In the genomic region with DNA sequence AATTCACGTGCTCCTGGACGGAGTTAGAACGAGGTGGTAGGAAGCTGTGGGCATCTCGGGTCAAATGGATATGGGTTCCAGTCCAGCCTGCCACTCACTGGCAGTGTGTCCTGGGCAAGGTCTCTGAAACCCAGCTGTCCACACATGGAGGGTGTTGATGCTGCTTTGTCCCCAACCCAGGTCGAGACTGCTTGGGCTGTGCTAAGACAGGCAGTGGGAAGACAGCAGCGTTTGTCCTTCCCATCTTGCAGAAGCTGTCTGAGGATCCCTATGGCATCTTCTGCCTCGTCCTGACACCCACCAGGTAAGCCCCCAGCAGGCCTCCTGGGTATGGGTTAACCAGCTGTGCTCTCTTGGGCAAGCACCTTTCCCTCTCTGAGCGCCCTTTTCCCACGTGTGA, we compare ENCODE assay signal across 9 cellular contexts. TPM values are rescaled to one million over a fixed set of nuclear protein-coding genes. Genes with fewer than 3 reads are reported as not detected.
DNase-seq lines count a peak whose midpoint lies in the region; ATAC-seq and TF ChIP-seq lines count a peak whose summit lies in the region.
"Had no signal": no experiment of that assay in that cellular context is flagged by ENCODE, and none has a peak within 500 bp of the region (broad histone marks: within the 10 kb centered on the region; RNA-seq: fewer than 3 reads in every experiment).

No MANE protein-coding gene starts in this region.

- H3K27me3 Mint-ChIP-seq in Calu3 (ENCODE audit: unreplicated experiment) = no peaks in the 10 kb centered on the region

- in situ Hi-C loops in Panc1 (cut with HindIII; ENCODE audit: low pct_unique_long_range_greater_than_20kb, low sequenced_read_pairs) = no loop called here

- intact Hi-C loops in Calu3 (cut with micrococcal nuclease; ENCODE audit: unreplicated experiment) (no loop called here), Panc1 (cut with micrococcal nuclease; ENCODE audit: unreplicated experiment) (no loop called here), ovary (cut with DNase I) (no loop called here), sciatic nerve (cut with DNase I) (no loop called here)

- peaks cover 6% of the 10 kb centered on the region for H3K4me1 Mint-ChIP-seq in Calu3 (ENCODE audit: low read depth, unreplicated experiment)

- ATAC-seq in Panc1 (no peak), sciatic nerve (no peak), HG03520 (IDR thresholded peaks at IDR 0.05; ENCODE audit: unreplicated experiment) (no peak)

- CTCF ChIA-PET in Calu3 (lab: Charles Lee) (interaction anchor here (1.5 kb wide), 1 partner anchor 66 kb away, joined by 10 read pairs; no protein-coding TSS in a partner anchor), Panc1 (lab: Charles Lee) (interaction anchor here (1.3 to 1.7 kb wide), 2 partner anchors 66 kb away, joined by 3 to 6 read pairs; no protein-coding TSS in a partner anchor)

- peak overlapping the region; percentile 85 for H3K27ac Mint-ChIP-seq in Calu3 (ENCODE audit: unreplicated experiment)

- peak overlapping the region; percentile 79 to 87 for H3K4me3 ChIP-seq in Panc1 (ENCODE audit: low read depth in 2 of 2, low read length in 2 of 2)
- peak overlapping the region; percentile 86 for H3K4me3 ChIP-seq in epithelial cell of proximal tubule (ENCODE audit: low read depth, low read length)
- peak overlapping the region; percentile 74 for H3K4me3 ChIP-seq in ovary

- 43 to 57% (median 43%) methylated on average over 9 of the region's 9 CpGs for WGBS in ovary, 3 donors

- H3K27ac ChIP-seq in Panc1 (ENCODE audit: low read length) (peak overlapping the region; percentile 80), ovary (no peak overlapping the region)

- H3K9me3 ChIP-seq in Panc1 (ENCODE audit: control insufficient read depth, insufficient read depth, low read depth, low read length) (no peaks in the 10 kb centered on the region), ovary (no peaks in the 10 kb centered on the region)

- H3K36me3 ChIP-seq in Panc1 (ENCODE audit: control insufficient read depth, insufficient read depth, low read length) (no peaks in the 10 kb centered on the region; the same call in 1 of the 2 replicates), ovary (no peaks in the 10 kb centered on the region)

- peaks cover 83% of the 10 kb centered on the region for H3K36me3 Mint-ChIP-seq in Calu3 (ENCODE audit: insufficient read depth, unreplicated experiment)

- H3K27me3 ChIP-seq in Panc1 (ENCODE audit: control insufficient read depth, insufficient read depth, low read length) (no peaks in the 10 kb centered on the region), ovary (no peaks in the 10 kb centered on the region)

- POLR2A ChIA-PET in Panc1 (lab: Charles Lee) = interaction anchor here (0.5 kb wide), 1 partner anchor 29 kb away, joined by 4 read pairs; no protein-coding TSS in a partner anchor

- TF ChIP-seq CTCF in Calu3 (IDR thresholded peaks at IDR 0.05; ENCODE audit: unreplicated experiment) (no peak), Panc1 (IDR thresholded peaks at IDR 0.05) (no peak), epithelial cell of proximal tubule (conservative IDR thresholded peaks at IDR 0.05; ENCODE audit: low read depth, low read length) (no peak), ovary (IDR thresholded peaks at IDR 0.05) (no peak)

- no peak for TF ChIP-seq EP300 in ovary (IDR thresholded peaks at IDR 0.05)

- DNase-seq in Calu3 = no peak
- no peak for DNase-seq in Panc1 (ENCODE audit: low read depth, low spot score)
- DNase-seq in epithelial cell of proximal tubule (ENCODE audit: low read depth) = no peak
- DNase-seq in ovary = no peak
- DNase-seq in sciatic nerve (ENCODE audit: low spot score) = no peak
- DNase-seq in COLO668 (lab: John Stamatoyannopoulos, UW; ENCODE audit: unreplicated experiment) = no peak
- DNase-seq in stimulated activated CD4-positive, alpha-beta T cell treated with anti-CD3 and anti-CD28 coated beads, Interleukin-15, amount 100 ng/mL, for 24 hours = no peak
- DNase-seq: central memory CD4-positive, alpha-beta T cell had no signal

- H3K9me3 Mint-ChIP-seq in Calu3 (ENCODE audit: low read depth, unreplicated experiment) = no peaks in the 10 kb centered on the region

- BruUV-seq in Calu3 (replicated peaks; lab: Mats Ljungman, UMichigan) (no TSS peak), Panc1 (replicated peaks; lab: Mats Ljungman, UMichigan) (no TSS peak)

- 0 out of 2 replicates have a peak, but pooled peaks cover 2% of the 10 kb centered on the region for H3K4me1 ChIP-seq in Panc1 (ENCODE audit: control insufficient read depth, insufficient read depth, low read length)
- peaks cover 6% of the 10 kb centered on the region for H3K4me1 ChIP-seq in ovary (ENCODE audit: insufficient read depth)

- peak overlapping the region; percentile 86 for H3K4me3 Mint-ChIP-seq in Calu3 (ENCODE audit: low read depth, unreplicated experiment)

- no peak for TF ChIP-seq POLR2A in ovary (IDR thresholded peaks at IDR 0.05)

RNA-seq across cellular contexts. Expression of gene DDX49, which starts 0.9 kb away (rescaled TPM):
- total RNA-seq in Calu3 (2022) = 34.4 and 37.3 TPM in 2 replicates
- 41.5 TPM for total RNA-seq in Panc1 (2021; ENCODE audit: unreplicated experiment)
- polyA plus RNA-seq in Panc1 (2012; ENCODE audit: insufficient read length) = 52.2 TPM
- 48.6 and 58.5 TPM in 2 replicates for total RNA-seq in epithelial cell of proximal tubule
- 10 to 100 TPM; 25.2 to 37.9 (median 32.8) TPM for total RNA-seq in ovary
- polyA plus RNA-seq in ovary = 10 to 100 TPM; 19.4 to 37.8 TPM
- total RNA-seq in sciatic nerve = 24.0 TPM

RNA-seq across cellular contexts. Expression of gene COPE, which starts 1.2 kb away (rescaled TPM):
- 137 and 143 TPM in 2 replicates for total RNA-seq in Calu3 (2022)
- 177 TPM for total RNA-seq in Panc1 (2021; ENCODE audit: unreplicated experiment)
- polyA plus RNA-seq in Panc1 (2012; ENCODE audit: insufficient read length) = 210 TPM
- total RNA-seq in epithelial cell of proximal tubule = 312 and 318 TPM in 2 replicates
- 100 to 1,000 TPM; 101 to 140 (median 115) TPM for total RNA-seq in ovary
- polyA plus RNA-seq in ovary = 100 to 1,000 TPM in 1 of 2 donors, 10 to 100 TPM in 1; 11.3 to 126 TPM
- 104 TPM for total RNA-seq in sciatic nerve

RNA-seq across cellular contexts. Expression of gene HOMER3, which starts 20.6 kb away (rescaled TPM):
- total RNA-seq in Calu3 (2022) = 19.0 and 20.2 TPM in 2 replicates
- total RNA-seq in Panc1 (2021; ENCODE audit: unreplicated experiment) = 58.9 TPM
- polyA plus RNA-seq in Panc1 (2012; ENCODE audit: insufficient read length) = 61.8 TPM
- total RNA-seq in epithelial cell of proximal tubule = 85.9 and 106 TPM in 2 replicates
- total RNA-seq in ovary = 10 to 100 TPM; 15.1 to 29.2 (median 18.6) TPM
- polyA plus RNA-seq in ovary = 10 to 100 TPM in 1 of 2 donors, 1 to 10 TPM in 1; 7.8 to 28.4 TPM
- total RNA-seq in sciatic nerve = 23.1 TPM

RNA-seq across cellular contexts. Expression of gene CERS1, which starts 24.4 kb away (rescaled TPM):
- total RNA-seq in Calu3 (2022) (3.6 and 4.4 TPM in 2 replicates), Panc1 (2021; ENCODE audit: unreplicated experiment) (4.5 TPM), epithelial cell of proximal tubule (0.87 and 2.0 TPM in 2 replicates), ovary (1 to 10 TPM in 3 of 7 donors, under 1 TPM in 4; 0.36 to 2.6 (median 0.99) TPM), sciatic nerve (19.7 TPM)
- 8.8 TPM for polyA plus RNA-seq in Panc1 (2012; ENCODE audit: insufficient read length)
- 1 to 10 TPM; 1.2 to 1.7 TPM for polyA plus RNA-seq in ovary
